ENCODE assay signal across 27 cellular contexts in genomic region chr20:12815369-12815768, GRCh38.
"Had no signal": no experiment of that assay in that cellular context is flagged by ENCODE, and none has a peak within 500 bp of the region (broad histone marks: within the 10 kb centered on the region; RNA-seq: fewer than 3 reads in every experiment).

No MANE protein-coding gene starts in this region.

- H3K4me3 Mint-ChIP-seq: activated CD4-positive, alpha-beta memory T cell treated with anti-CD3 and anti-CD28 coated beads for 36 hours; activated CD4-positive, alpha-beta T cell treated with anti-CD3 and anti-CD28 coated beads for 36 hours; activated CD4-positive, alpha-beta T cell treated with anti-CD3 and anti-CD28 coated beads, Interleukin-2, amount 10 ng/mL, durations not matched to agents 24 days and 14 days; activated CD8-positive, alpha-beta T cell treated with anti-CD3 and anti-CD28 coated beads, Interleukin-2, amount 10 ng/mL, durations not matched to agents 7 days and 5 days; activated naive CD4-positive, alpha-beta T cell treated with anti-CD3 and anti-CD28 coated beads, Interleukin-2, amount 10 ng/mL, durations not matched to agents 7 days and 5 days; activated T-cell treated with anti-CD3 and anti-CD28 coated beads, Interleukin-2, amount 50 U/mL, for 24 hours; activated T-cell treated with anti-CD3 and anti-CD28 coated beads, Interleukin-2, amount 50 U/mL, for 72 hours; central memory CD8-positive, alpha-beta T cell; dendritic cell treated with granulocyte-macrophage colony-stimulating factor and Interleukin-4, amounts not matched to agents 40 ng/mL and 50 ng/mL, for 4 days; endodermal cell had no signal

- H3K36me3 Mint-ChIP-seq: activated CD4-positive, alpha-beta memory T cell treated with anti-CD3 and anti-CD28 coated beads for 36 hours; activated naive CD4-positive, alpha-beta T cell treated with anti-CD3 and anti-CD28 coated beads, Interleukin-2, amount 10 ng/mL, durations not matched to agents 7 days and 5 days had no signal

- H3K27ac ChIP-seq: brain microvascular endothelial cell, coronary artery, dorsolateral prefrontal cortex had no signal

- DNase-seq: activated CD4-positive, alpha-beta memory T cell treated with anti-CD3 and anti-CD28 coated beads for 36 hours; activated CD4-positive, alpha-beta T cell treated with anti-CD3 and anti-CD28 coated beads for 36 hours; activated CD4-positive, alpha-beta T cell treated with anti-CD3 and anti-CD28 coated beads, Interleukin-2, amount 10 ng/mL, durations not matched to agents 24 days and 14 days; activated CD4-positive, CD25-positive, alpha-beta regulatory T cell; activated CD4-positive, CD25-positive, alpha-beta regulatory T cell treated with anti-CD3 and anti-CD28 coated beads, Interleukin-2, amount 50 U/mL, for 72 hours; activated CD8-positive, alpha-beta memory T cell treated with anti-CD3 and anti-CD28 coated beads, Interleukin-2, amount 50 U/mL, for 48 hours; activated CD8-positive, alpha-beta T cell treated with anti-CD3 and anti-CD28 coated beads, Interleukin-2, amount 10 ng/mL, durations not matched to agents 7 days and 5 days; activated gamma-delta T cell; activated naive CD4-positive, alpha-beta T cell; activated naive CD4-positive, alpha-beta T cell treated with anti-CD3 and anti-CD28 coated beads, Interleukin-2, amount 10 ng/mL, durations not matched to agents 7 days and 5 days; activated T-cell treated with anti-CD3 and anti-CD28 coated beads for 4 hours; activated T-cell treated with anti-CD3 and anti-CD28 coated beads, Interleukin-2, amount 50 U/mL, for 24 hours; activated T-cell treated with anti-CD3 and anti-CD28 coated beads, Interleukin-2, amount 50 U/mL, for 72 hours; amniotic stem cell; anterior cingulate cortex; brain microvascular endothelial cell; dorsolateral prefrontal cortex; effector memory CD4-positive, alpha-beta T cell; endodermal cell; foreskin fibroblast; head of caudate nucleus; T-helper 2 cell had no signal

- ATAC-seq: activated CD4-positive, alpha-beta T cell treated with anti-CD3 and anti-CD28 coated beads for 36 hours; activated CD8-positive, alpha-beta T cell treated with anti-CD3 and anti-CD28 coated beads, Interleukin-2, amount 10 ng/mL, durations not matched to agents 7 days and 5 days; activated naive CD4-positive, alpha-beta T cell treated with anti-CD3 and anti-CD28 coated beads, Interleukin-2, amount 50 U/mL, for 72 hours; activated T-cell treated with anti-CD3 and anti-CD28 coated beads, Interleukin-2, amount 50 U/mL, for 72 hours; esophagus mucosa had no signal

- H3K4me1 Mint-ChIP-seq: activated CD4-positive, alpha-beta T cell treated with anti-CD3 and anti-CD28 coated beads for 36 hours; activated CD4-positive, alpha-beta T cell treated with anti-CD3 and anti-CD28 coated beads, Interleukin-2, amount 10 ng/mL, durations not matched to agents 24 days and 14 days; activated naive CD4-positive, alpha-beta T cell treated with anti-CD3 and anti-CD28 coated beads, Interleukin-2, amount 10 ng/mL, durations not matched to agents 7 days and 5 days; central memory CD8-positive, alpha-beta T cell; endodermal cell had no signal

- H3K27ac Mint-ChIP-seq: activated CD4-positive, alpha-beta memory T cell treated with anti-CD3 and anti-CD28 coated beads for 36 hours; activated CD4-positive, alpha-beta T cell treated with anti-CD3 and anti-CD28 coated beads for 36 hours; activated CD4-positive, alpha-beta T cell treated with anti-CD3 and anti-CD28 coated beads, Interleukin-2, amount 10 ng/mL, durations not matched to agents 24 days and 14 days; activated CD8-positive, alpha-beta T cell treated with anti-CD3 and anti-CD28 coated beads, Interleukin-2, amount 10 ng/mL, durations not matched to agents 7 days and 5 days; activated naive CD4-positive, alpha-beta T cell treated with anti-CD3 and anti-CD28 coated beads, Interleukin-2, amount 10 ng/mL, durations not matched to agents 7 days and 5 days; activated T-cell treated with anti-CD3 and anti-CD28 coated beads, Interleukin-2, amount 50 U/mL, for 24 hours; activated T-cell treated with anti-CD3 and anti-CD28 coated beads, Interleukin-2, amount 50 U/mL, for 72 hours; dendritic cell treated with granulocyte-macrophage colony-stimulating factor and Interleukin-4, amounts not matched to agents 40 ng/mL and 50 ng/mL, for 4 days; endodermal cell had no signal

- H3K36me3 ChIP-seq: brain microvascular endothelial cell had no signal

- H3K27me3 Mint-ChIP-seq: activated CD4-positive, alpha-beta memory T cell treated with anti-CD3 and anti-CD28 coated beads for 36 hours; activated CD4-positive, alpha-beta T cell treated with anti-CD3 and anti-CD28 coated beads for 36 hours; activated CD4-positive, alpha-beta T cell treated with anti-CD3 and anti-CD28 coated beads, Interleukin-2, amount 10 ng/mL, durations not matched to agents 24 days and 14 days; activated naive CD4-positive, alpha-beta T cell treated with anti-CD3 and anti-CD28 coated beads, Interleukin-2, amount 10 ng/mL, durations not matched to agents 7 days and 5 days; activated T-cell treated with anti-CD3 and anti-CD28 coated beads, Interleukin-2, amount 50 U/mL, for 24 hours; central memory CD8-positive, alpha-beta T cell; dendritic cell treated with granulocyte-macrophage colony-stimulating factor and Interleukin-4, amounts not matched to agents 40 ng/mL and 50 ng/mL, for 4 days had no signal

- H3K4me3 ChIP-seq: coronary artery, dorsolateral prefrontal cortex had no signal

- H3K27me3 ChIP-seq: brain microvascular endothelial cell, dorsolateral prefrontal cortex had no signal
